In the genomic region with DNA sequence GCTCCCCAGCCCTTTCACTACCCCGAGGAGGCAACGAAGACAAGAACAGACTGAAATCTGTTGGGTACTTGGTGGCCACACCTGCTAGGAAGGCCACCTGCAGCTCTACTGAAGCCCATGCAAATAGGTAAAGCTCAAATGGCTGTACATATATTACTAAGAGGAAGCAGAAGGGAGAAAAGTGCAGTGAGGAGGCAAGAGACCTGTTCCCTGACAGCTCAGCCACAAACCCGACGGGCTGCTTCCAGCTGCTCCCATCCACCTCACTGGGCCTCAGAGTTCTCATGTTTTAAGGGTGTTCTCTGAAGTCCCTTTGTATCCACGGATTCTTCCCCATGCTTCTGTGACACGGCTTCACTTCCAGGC, we compare ENCODE assay signal across 8 cellular contexts. TPM values are rescaled to one million over a fixed set of nuclear protein-coding genes. Genes with fewer than 3 reads are reported as not detected.
A peak's percentile ranks its signal among the peaks of the same experiment; 100 is the strongest.
DNase-seq lines count a peak whose midpoint lies in the region; ATAC-seq and TF ChIP-seq lines count a peak whose summit lies in the region.

No MANE protein-coding gene starts in this region.

- H3K9me3 ChIP-seq in PC-3 (ENCODE audit: low read length), result no peaks in the 10 kb centered on the region
- no peaks in the 10 kb centered on the region for H3K9me3 ChIP-seq in liver (ENCODE audit: control insufficient read depth in 4 of 4, low read length in 3 of 4)

- H3K4me3 ChIP-seq in PC-3 (ENCODE audit: low read length), result no peak overlapping the region
- H3K4me3 ChIP-seq in liver (ENCODE audit: low read depth in 1 of 3, low read length in 3 of 3), result no peak overlapping the region

- CTCF ChIA-PET in PC-3 (lab: Charles Lee), result no interaction called here

- no peak overlapping the region for H2AFZ ChIP-seq in PC-3 (ENCODE audit: low read length)

- intact Hi-C loops in PC-3 (cut with micrococcal nuclease), result no loop called here

- WGBS in liver, result 68% methylated on average over 6 of the region's 6 CpGs

- H3F3A ChIP-seq in PC-3 (ENCODE audit: low read length, unreplicated experiment), result no peaks in the 10 kb centered on the region

- H3K9ac ChIP-seq in PC-3 (ENCODE audit: low read length), result no peak overlapping the region
- no peak overlapping the region for H3K9ac ChIP-seq in liver (ENCODE audit: low read depth in 1 of 2, low read length in 2 of 2)

- TF ChIP-seq RAD21 in liver (IDR thresholded peaks at IDR 0.05), result no peak

- H3K79me2 ChIP-seq in PC-3 (ENCODE audit: low read length), result peaks cover 27% of the 10 kb centered on the region

- H3K27me3 ChIP-seq in PC-3 (ENCODE audit: low read length) (no peaks in the 10 kb centered on the region), liver (ENCODE audit: control insufficient read depth in 4 of 4, insufficient read depth in 4 of 4, low read length in 3 of 4) (no peaks in the 10 kb centered on the region)

- peak overlapping the region; percentile 29; the same call in 1 of the 2 replicates for H3K4me2 ChIP-seq in PC-3 (ENCODE audit: low read length)

- peaks cover 31% of the 10 kb centered on the region for H3K4me1 ChIP-seq in PC-3 (ENCODE audit: insufficient read depth, low read length)
- peaks cover 20 to 47% (median 37%) of the 10 kb centered on the region in 4 donors for H3K4me1 ChIP-seq in liver (ENCODE audit: control insufficient read depth in 4 of 4, insufficient read depth in 4 of 4, low read length in 3 of 4)

- TF ChIP-seq CTCF in PC-3 (conservative IDR thresholded peaks at IDR 0.05; ENCODE audit: low read depth, low read length) (no peak), liver (IDR thresholded peaks at IDR 0.05; ENCODE audit: low read depth, low read length, missing input control) (no peak)

- no peaks in the 10 kb centered on the region for H3K9me2 ChIP-seq in PC-3 (replicated peaks; ENCODE audit: low read length)

- peak; percentile 92 for ATAC-seq in GM18907 (IDR thresholded peaks at IDR 0.05; ENCODE audit: unreplicated experiment)
- peak; percentile 92 for ATAC-seq in HG02938 (IDR thresholded peaks at IDR 0.05; ENCODE audit: unreplicated experiment)
- peak; percentile 22 for ATAC-seq in PC-3

- DNase-seq in PC-3 (no peak), activated gamma-delta T cell (lab: John Stamatoyannopoulos, UW) (no peak), D341Med (ENCODE audit: low spot score) (no peak)
- no peak for DNase-seq in activated CD4-positive, CD25-positive, alpha-beta regulatory T cell (lab: John Stamatoyannopoulos, UW)
- DNase-seq in stimulated activated CD8-positive, alpha-beta memory T cell treated with anti-CD3 and anti-CD28 coated beads, Interleukin-4, amount 100 ng/mL, for 48 hours, result no peak

- POLR2A ChIA-PET in PC-3 (lab: Charles Lee; ENCODE audit: unreplicated experiment), result no interaction called here

- no peaks in the 10 kb centered on the region for H4K20me1 ChIP-seq in PC-3 (ENCODE audit: low read length)

- no peak overlapping the region for H3K27ac ChIP-seq in PC-3 (ENCODE audit: low read length)
- peak overlapping the region; percentile 71 to 73 for H3K27ac ChIP-seq in liver (ENCODE audit: low read depth in 1 of 2, low read length in 2 of 2)

- BruUV-seq in PC-3 (replicated peaks; lab: Mats Ljungman, UMichigan), result no TSS peak

- no peaks in the 10 kb centered on the region for H3K36me3 ChIP-seq in PC-3 (ENCODE audit: low read depth, low read length)
- H3K36me3 ChIP-seq in liver (ENCODE audit: control insufficient read depth in 4 of 4, insufficient read depth in 3 of 4, low read depth in 1 of 4, low read length in 3 of 4), result no peaks in the 10 kb centered on the region

TF ChIP-seq in liver, 16 proteins besides CTCF, POLR2A, EP300 and RAD21:
- TF ChIP-seq SP1 (IDR thresholded peaks at IDR 0.05) (no peak), TAF1 (conservative IDR thresholded peaks at IDR 0.05) (no peak), YY1 (IDR thresholded peaks at IDR 0.05) (no peak), ATF3 (IDR thresholded peaks at IDR 0.05) (no peak), ZBTB33 (IDR thresholded peaks at IDR 0.05) (no peak)
- TF ChIP-seq, protein P1, sequence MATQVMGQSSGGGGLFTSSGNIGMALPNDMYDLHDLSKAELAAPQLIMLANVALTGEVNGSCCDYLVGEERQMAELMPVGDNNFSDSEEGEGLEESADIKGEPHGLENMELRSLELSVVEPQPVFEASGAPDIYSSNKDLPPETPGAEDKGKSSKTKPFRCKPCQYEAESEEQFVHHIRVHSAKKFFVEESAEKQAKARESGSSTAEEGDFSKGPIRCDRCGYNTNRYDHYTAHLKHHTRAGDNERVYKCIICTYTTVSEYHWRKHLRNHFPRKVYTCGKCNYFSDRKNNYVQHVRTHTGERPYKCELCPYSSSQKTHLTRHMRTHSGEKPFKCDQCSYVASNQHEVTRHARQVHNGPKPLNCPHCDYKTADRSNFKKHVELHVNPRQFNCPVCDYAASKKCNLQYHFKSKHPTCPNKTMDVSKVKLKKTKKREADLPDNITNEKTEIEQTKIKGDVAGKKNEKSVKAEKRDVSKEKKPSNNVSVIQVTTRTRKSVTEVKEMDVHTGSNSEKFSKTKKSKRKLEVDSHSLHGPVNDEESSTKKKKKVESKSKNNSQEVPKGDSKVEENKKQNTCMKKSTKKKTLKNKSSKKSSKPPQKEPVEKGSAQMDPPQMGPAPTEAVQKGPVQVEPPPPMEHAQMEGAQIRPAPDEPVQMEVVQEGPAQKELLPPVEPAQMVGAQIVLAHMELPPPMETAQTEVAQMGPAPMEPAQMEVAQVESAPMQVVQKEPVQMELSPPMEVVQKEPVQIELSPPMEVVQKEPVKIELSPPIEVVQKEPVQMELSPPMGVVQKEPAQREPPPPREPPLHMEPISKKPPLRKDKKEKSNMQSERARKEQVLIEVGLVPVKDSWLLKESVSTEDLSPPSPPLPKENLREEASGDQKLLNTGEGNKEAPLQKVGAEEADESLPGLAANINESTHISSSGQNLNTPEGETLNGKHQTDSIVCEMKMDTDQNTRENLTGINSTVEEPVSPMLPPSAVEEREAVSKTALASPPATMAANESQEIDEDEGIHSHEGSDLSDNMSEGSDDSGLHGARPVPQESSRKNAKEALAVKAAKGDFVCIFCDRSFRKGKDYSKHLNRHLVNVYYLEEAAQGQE (IDR thresholded peaks at IDR 0.05), result no peak

RNA-seq across cellular contexts. Expression of gene TRAM2, which starts 24.6 kb away (rescaled TPM):
- 17.7 and 19.6 TPM in 2 replicates for total RNA-seq in PC-3 (2014; rRNA removed)
- 10 to 100 TPM in 1 of 2 donors, 1 to 10 TPM in 1; 8.5 to 17.5 TPM for total RNA-seq in liver
- polyA plus RNA-seq in liver, result 10 to 100 TPM in 1 of 2 donors, 1 to 10 TPM in 1; 7.3 to 20.3 TPM

Comparison
In these comparisons a context has a peak if more than half of its experiments do, and no peak if none do; other contexts are left out.
1. ATAC-seq: peak in every context shown above with its lines; median percentile 92 in GM18907; 92 in HG02938; 22 in PC-3.